ENCODE assay signal across 8 cellular contexts in the genomic region with DNA sequence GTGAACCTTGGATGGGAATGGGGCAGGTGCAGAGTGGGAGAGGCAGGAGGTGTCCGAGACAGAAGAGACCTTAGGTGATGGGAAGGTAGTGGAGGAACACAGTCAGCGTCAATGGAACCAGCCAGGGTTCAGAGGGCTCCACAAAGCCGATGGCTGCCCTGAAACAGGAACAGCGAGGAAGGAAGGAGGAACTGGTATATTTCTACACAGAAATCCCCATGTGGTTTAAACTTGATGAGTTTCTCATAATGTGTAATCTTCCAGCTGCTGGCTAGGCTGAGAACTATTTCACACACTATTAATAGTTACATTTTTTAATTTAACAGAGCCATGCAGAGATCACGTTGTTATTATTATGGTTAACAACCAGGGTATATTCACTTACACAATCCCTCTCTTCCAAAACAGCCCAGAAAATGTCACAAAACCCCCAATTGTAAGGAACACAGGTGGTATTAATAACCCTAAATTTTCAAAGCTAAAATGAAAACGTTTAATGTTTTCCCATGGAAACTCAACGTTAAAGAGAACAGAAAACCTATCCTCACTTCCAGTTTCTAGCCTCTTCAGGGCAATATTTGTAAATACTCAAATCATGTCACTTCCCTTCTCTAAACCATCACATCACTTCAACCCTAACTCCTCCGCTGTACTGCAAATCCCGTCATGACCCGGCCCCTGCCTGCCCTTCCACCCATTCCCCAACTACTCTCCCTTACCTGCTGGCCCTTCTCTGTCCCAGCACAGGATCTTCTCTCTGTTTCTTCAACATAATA.
DNase-seq lines count a peak whose midpoint lies in the region; ATAC-seq and TF ChIP-seq lines count a peak whose summit lies in the region.

No MANE protein-coding gene starts in this region.

- TF ChIP-seq CTCF in HEK293 (tag by site-specific recombination; IDR thresholded peaks at IDR 0.05): no peak
- TF ChIP-seq CTCF in activated B cell treated with CpG ODN at 0.5 μM for 24 hours (IDR thresholded peaks at IDR 0.05): no peak
- no peak for TF ChIP-seq CTCF in lung (IDR thresholded peaks at IDR 0.05; ENCODE audit: control extremely low read depth, extremely low read depth)

- WGBS in lung, 2 donors: 32 to 40% methylated on average over 10 of the region's 10 CpGs

- H3K27me3 ChIP-seq in lung (ENCODE audit: control insufficient read depth, insufficient read depth): no peaks in the 10 kb centered on the region

- POLR2A ChIA-PET in HEK293 (lab: Yijun Ruan, JAX): no interaction called here
- POLR2A ChIA-PET in activated B cell treated with CpG ODN at 0.5 μM for 24 hours (lab: Charles Lee): interaction anchor here (0.7 to 2.8 kb wide), 14 partner anchors 8 to 316 kb away, joined by 3 to 18 read pairs (median 6); a partner anchor contains a TSS

- H3K4me1 ChIP-seq in HEK293 (ENCODE audit: control insufficient read depth, insufficient read depth, low read length) (peaks cover 11% of the 10 kb centered on the region), lung (ENCODE audit: control insufficient read depth in 2 of 2, insufficient read depth in 2 of 2, low read length in 2 of 2) (peaks cover 37 to 55% of the 10 kb centered on the region in 2 donors)

- ATAC-seq in activated B cell treated with CpG ODN at 0.5 μM for 24 hours (ENCODE audit: low read depth): peak; percentile 66
- ATAC-seq in lung (ENCODE audit: insufficient read depth, low FRiP score): peak; percentile 20
- ATAC-seq in left lobe of liver: no peak

- H3K4me3 Mint-ChIP-seq in activated B cell treated with CpG ODN at 0.5 μM for 24 hours: peak overlapping the region; percentile 82

- CTCF ChIA-PET in HEK293 (lab: Yijun Ruan, JAX) (interaction anchor here (0.6 to 0.9 kb wide), 3 partner anchors 102 to 162 kb away, joined by 3 to 4 read pairs (median 3); no protein-coding TSS in a partner anchor), activated B cell treated with CpG ODN at 0.5 μM for 24 hours (lab: Charles Lee) (interaction anchor here (0.6 to 1.3 kb wide), 2 partner anchors 11 to 102 kb away, joined by 4 to 5 read pairs; no protein-coding TSS in a partner anchor)

- peaks cover 91% of the 10 kb centered on the region for H3K4me1 Mint-ChIP-seq in activated B cell treated with CpG ODN at 0.5 μM for 24 hours

- H3K27me3 Mint-ChIP-seq in activated B cell treated with CpG ODN at 0.5 μM for 24 hours: no peaks in the 10 kb centered on the region

- H3K36me3 Mint-ChIP-seq in activated B cell treated with CpG ODN at 0.5 μM for 24 hours (ENCODE audit: low read depth): peaks cover 1% of the 10 kb centered on the region

- intact Hi-C loops in activated B cell treated with CpG ODN at 0.5 μM for 24 hours (cut with micrococcal nuclease): loop anchor here (1.0 kb wide), 5 partner anchors 8 to 84 kb away; a partner anchor contains a TSS

- H3K4me3 ChIP-seq in HEK293 (ENCODE audit: low read depth, low read length): no peak overlapping the region
- H3K4me3 ChIP-seq in lung: no peak overlapping the region

- H3K27ac Mint-ChIP-seq in activated B cell treated with CpG ODN at 0.5 μM for 24 hours: peak overlapping the region; percentile 98

- H3K36me3 ChIP-seq in HEK293 (ENCODE audit: control insufficient read depth in 2 of 2, insufficient read depth in 1 of 2, low read length in 2 of 2) (no peaks in the 10 kb centered on the region), lung (ENCODE audit: control insufficient read depth in 2 of 2, insufficient read depth in 2 of 2, low read length in 2 of 2) (no peaks in the 10 kb centered on the region)

- DNase-seq in GM03348 (ENCODE audit: low spot score): peak; percentile 64
- DNase-seq in activated B cell treated with CpG ODN at 0.5 μM for 24 hours: no peak
- DNase-seq in lung (ENCODE audit: low spot score): no peak
- no peak for DNase-seq in stimulated activated naive CD4-positive, alpha-beta T cell treated with Interleukin-2 at 50 U/mL for 16 hours (lab: John Stamatoyannopoulos, UW)
- no peak for DNase-seq in NCI-H510A treated with DMSO at 0.1 percent for 48 hours (lab: John Stamatoyannopoulos, UW)
- DNase-seq in left lobe of liver (ENCODE audit: low spot score): no peak
- no peak for DNase-seq in T1000 (lab: John Stamatoyannopoulos, UW)

- no peaks in the 10 kb centered on the region for H3K9me3 ChIP-seq in HEK293 (ENCODE audit: control insufficient read depth, insufficient read depth, low read depth, low read length)
- H3K9me3 ChIP-seq in lung (ENCODE audit: control insufficient read depth in 2 of 2, insufficient read depth in 1 of 2, low read length in 1 of 2): no peaks in the 10 kb centered on the region

- H3K27ac ChIP-seq in HEK293 (ENCODE audit: extremely low read depth, low read depth, low read length) (no peak overlapping the region), lung (ENCODE audit: low read depth in 1 of 2, low read length in 1 of 2) (peak overlapping the region; percentile 67 to 88)

- H3K9me3 Mint-ChIP-seq in activated B cell treated with CpG ODN at 0.5 μM for 24 hours: no peaks in the 10 kb centered on the region

TF ChIP-seq in HEK293, 187 proteins besides CTCF, POLR2A, EP300 and RAD21:
- peak; percentile 20; the same call in 1 of the 2 replicates for TF ChIP-seq ZBTB48 (tag by site-specific recombination; IDR thresholded peaks at IDR 0.05)
- TF ChIP-seq ZNF138 (tag by site-specific recombination; IDR thresholded peaks at IDR 0.05; ENCODE audit: borderline replicate concordance): no peak
